ENCODE assay signal across 16 cellular contexts in genomic region chr2:179424571-179424970, GRCh38.
DNase-seq lines count a peak whose midpoint lies in the region; ATAC-seq and TF ChIP-seq lines count a peak whose summit lies in the region.
"Had no signal": no experiment of that assay in that cellular context is flagged by ENCODE, and none has a peak within 500 bp of the region (broad histone marks: within the 10 kb centered on the region; RNA-seq: fewer than 3 reads in every experiment).

No MANE protein-coding gene starts in this region.

- H3K9me3 ChIP-seq in MM.1S (replicated peaks; ENCODE audit: insufficient read depth, low read length) (no peaks in the 10 kb centered on the region), left ventricle myocardium inferior (replicated peaks) (no peaks in the 10 kb centered on the region)
- H3K9me3 ChIP-seq: HAP-1 had no signal

- no peaks in the 10 kb centered on the region for H3K27me3 ChIP-seq in GM23338 (ENCODE audit: insufficient read depth)
- H3K27me3 ChIP-seq in MM.1S (replicated peaks; ENCODE audit: insufficient read depth, low read length) = no peaks in the 10 kb centered on the region
- H3K27me3 ChIP-seq in left ventricle myocardium inferior (ENCODE audit: low read depth) = peaks cover 59% of the 10 kb centered on the region

- no peaks in the 10 kb centered on the region; the same call in 1 of the 2 replicates for H3K9me2 ChIP-seq in GM23338 (ENCODE audit: insufficient read depth)
- H3K9me2 ChIP-seq in MM.1S (replicated peaks; ENCODE audit: insufficient read depth, low read length) = no peaks in the 10 kb centered on the region

- H3K4me3 ChIP-seq in GM23338 (no peak overlapping the region), MM.1S (ENCODE audit: low read length) (no peak overlapping the region), left ventricle myocardium inferior (no peak overlapping the region)
- H3K4me3 ChIP-seq: HAP-1 had no signal

- no peaks in the 10 kb centered on the region for H3K36me3 Mint-ChIP-seq in GM23338 (ENCODE audit: low read depth)
- H3K36me3 Mint-ChIP-seq: CD14-positive monocyte; CD8-positive, alpha-beta T cell had no signal

- no peaks in the 10 kb centered on the region for H3F3A ChIP-seq in GM23338 (replicated peaks; ENCODE audit: low read depth)
- no peaks in the 10 kb centered on the region for H3F3A ChIP-seq in MM.1S (ENCODE audit: insufficient read depth, low read length)

- no peaks in the 10 kb centered on the region for H4K20me1 ChIP-seq in GM23338 (replicated peaks; ENCODE audit: insufficient read depth)
- no peaks in the 10 kb centered on the region for H4K20me1 ChIP-seq in MM.1S (ENCODE audit: insufficient read depth, low read length)

- intact Hi-C loops in left ventricle myocardium inferior (cut with micrococcal nuclease) = loop anchor here (10.0 kb wide), 1 partner anchor 320 kb away; no protein-coding TSS in a partner anchor

- no peak for DNase-seq in GM23338 (ENCODE audit: low spot score)
- peak; percentile 18 for DNase-seq in MM.1S
- DNase-seq in left ventricle myocardium inferior = no peak
- DNase-seq: CD8-positive, alpha-beta T cell; COR-L47; DMS153; DMS79 treated with DMSO at 0.1 percent for 48 hours; EL; HFFc6 had no signal

- no peak overlapping the region for H3K4me2 ChIP-seq in GM23338
- H3K4me2 ChIP-seq in MM.1S (ENCODE audit: low read depth, low read length) = peak overlapping the region; percentile 14; the same call in 1 of the 2 replicates
- H3K4me2 ChIP-seq: KMS-11 had no signal

- TF ChIP-seq CTCF in GM23338 (conservative IDR thresholded peaks at IDR 0.05; ENCODE audit: low read depth in 2 of 2) (no peak), MM.1S (IDR thresholded peaks at IDR 0.05; ENCODE audit: low read length) (no peak), left ventricle myocardium inferior (IDR thresholded peaks at IDR 0.05; ENCODE audit: borderline replicate concordance) (no peak)

- peaks cover 20% of the 10 kb centered on the region for H3K4me1 ChIP-seq in GM23338 (ENCODE audit: insufficient read depth)
- peaks cover 6% of the 10 kb centered on the region; the same call in 1 of the 2 replicates for H3K4me1 ChIP-seq in MM.1S (ENCODE audit: low read length)
- H3K4me1 ChIP-seq in left ventricle myocardium inferior = no peaks in the 10 kb centered on the region
- H3K4me1 ChIP-seq: HAP-1 had no signal

- H3K79me2 ChIP-seq in GM23338 (replicated peaks; ENCODE audit: insufficient read depth) (no peaks in the 10 kb centered on the region), MM.1S (ENCODE audit: low read length) (no peaks in the 10 kb centered on the region)

- no peak overlapping the region for H3K27ac Mint-ChIP-seq in GM23338
- H3K27ac Mint-ChIP-seq: CD14-positive monocyte; CD8-positive, alpha-beta T cell; HFFc6 had no signal

- no peaks in the 10 kb centered on the region for H3K9me3 Mint-ChIP-seq in GM23338
- H3K9me3 Mint-ChIP-seq: CD8-positive, alpha-beta T cell; HFFc6 had no signal

- peak overlapping the region; percentile 17; the same call in 1 of the 2 replicates for H2AFZ ChIP-seq in GM23338
- no peak overlapping the region for H2AFZ ChIP-seq in MM.1S (ENCODE audit: low read length)

- no peaks in the 10 kb centered on the region for H3K36me3 ChIP-seq in GM23338 (ENCODE audit: insufficient read depth)
- H3K36me3 ChIP-seq in MM.1S (replicated peaks; ENCODE audit: insufficient read depth, low read length) = no peaks in the 10 kb centered on the region
- no peaks in the 10 kb centered on the region for H3K36me3 ChIP-seq in left ventricle myocardium inferior
- H3K36me3 ChIP-seq: HAP-1 had no signal

- no peak overlapping the region for H3K9ac ChIP-seq in MM.1S (ENCODE audit: low read length)
- H3K9ac ChIP-seq: KMS-11 had no signal

- H3K27me3 Mint-ChIP-seq in GM23338 (ENCODE audit: insufficient read depth, low read depth, poor library complexity) = peaks cover 2% of the 10 kb centered on the region

- peaks cover 18% of the 10 kb centered on the region for H3K4me1 Mint-ChIP-seq in GM23338

- H3K4me3 Mint-ChIP-seq in GM23338 = no peak overlapping the region
- H3K4me3 Mint-ChIP-seq: CD14-positive monocyte; CD8-positive, alpha-beta T cell; HFFc6 had no signal

- ATAC-seq in GM19351 (IDR thresholded peaks at IDR 0.05; ENCODE audit: unreplicated experiment) (peak; percentile 51), GM23338 (no peak), HG03457 (IDR thresholded peaks at IDR 0.05; ENCODE audit: unreplicated experiment) (no peak), GM18858 (IDR thresholded peaks at IDR 0.05; ENCODE audit: unreplicated experiment) (no peak), GM21529 (IDR thresholded peaks at IDR 0.05; ENCODE audit: unreplicated experiment) (no peak)
- ATAC-seq: CD8-positive, alpha-beta T cell had no signal

- H3K27ac ChIP-seq in GM23338 (ENCODE audit: low read depth) (no peak overlapping the region), MM.1S (ENCODE audit: low read length) (no peak overlapping the region), left ventricle myocardium inferior (replicated peaks) (no peak overlapping the region)
- H3K27ac ChIP-seq: KMS-11 had no signal

TF ChIP-seq in GM23338, 12 proteins besides CTCF, POLR2A, EP300 and RAD21 (continues in another document):
- TF ChIP-seq, protein P1, sequence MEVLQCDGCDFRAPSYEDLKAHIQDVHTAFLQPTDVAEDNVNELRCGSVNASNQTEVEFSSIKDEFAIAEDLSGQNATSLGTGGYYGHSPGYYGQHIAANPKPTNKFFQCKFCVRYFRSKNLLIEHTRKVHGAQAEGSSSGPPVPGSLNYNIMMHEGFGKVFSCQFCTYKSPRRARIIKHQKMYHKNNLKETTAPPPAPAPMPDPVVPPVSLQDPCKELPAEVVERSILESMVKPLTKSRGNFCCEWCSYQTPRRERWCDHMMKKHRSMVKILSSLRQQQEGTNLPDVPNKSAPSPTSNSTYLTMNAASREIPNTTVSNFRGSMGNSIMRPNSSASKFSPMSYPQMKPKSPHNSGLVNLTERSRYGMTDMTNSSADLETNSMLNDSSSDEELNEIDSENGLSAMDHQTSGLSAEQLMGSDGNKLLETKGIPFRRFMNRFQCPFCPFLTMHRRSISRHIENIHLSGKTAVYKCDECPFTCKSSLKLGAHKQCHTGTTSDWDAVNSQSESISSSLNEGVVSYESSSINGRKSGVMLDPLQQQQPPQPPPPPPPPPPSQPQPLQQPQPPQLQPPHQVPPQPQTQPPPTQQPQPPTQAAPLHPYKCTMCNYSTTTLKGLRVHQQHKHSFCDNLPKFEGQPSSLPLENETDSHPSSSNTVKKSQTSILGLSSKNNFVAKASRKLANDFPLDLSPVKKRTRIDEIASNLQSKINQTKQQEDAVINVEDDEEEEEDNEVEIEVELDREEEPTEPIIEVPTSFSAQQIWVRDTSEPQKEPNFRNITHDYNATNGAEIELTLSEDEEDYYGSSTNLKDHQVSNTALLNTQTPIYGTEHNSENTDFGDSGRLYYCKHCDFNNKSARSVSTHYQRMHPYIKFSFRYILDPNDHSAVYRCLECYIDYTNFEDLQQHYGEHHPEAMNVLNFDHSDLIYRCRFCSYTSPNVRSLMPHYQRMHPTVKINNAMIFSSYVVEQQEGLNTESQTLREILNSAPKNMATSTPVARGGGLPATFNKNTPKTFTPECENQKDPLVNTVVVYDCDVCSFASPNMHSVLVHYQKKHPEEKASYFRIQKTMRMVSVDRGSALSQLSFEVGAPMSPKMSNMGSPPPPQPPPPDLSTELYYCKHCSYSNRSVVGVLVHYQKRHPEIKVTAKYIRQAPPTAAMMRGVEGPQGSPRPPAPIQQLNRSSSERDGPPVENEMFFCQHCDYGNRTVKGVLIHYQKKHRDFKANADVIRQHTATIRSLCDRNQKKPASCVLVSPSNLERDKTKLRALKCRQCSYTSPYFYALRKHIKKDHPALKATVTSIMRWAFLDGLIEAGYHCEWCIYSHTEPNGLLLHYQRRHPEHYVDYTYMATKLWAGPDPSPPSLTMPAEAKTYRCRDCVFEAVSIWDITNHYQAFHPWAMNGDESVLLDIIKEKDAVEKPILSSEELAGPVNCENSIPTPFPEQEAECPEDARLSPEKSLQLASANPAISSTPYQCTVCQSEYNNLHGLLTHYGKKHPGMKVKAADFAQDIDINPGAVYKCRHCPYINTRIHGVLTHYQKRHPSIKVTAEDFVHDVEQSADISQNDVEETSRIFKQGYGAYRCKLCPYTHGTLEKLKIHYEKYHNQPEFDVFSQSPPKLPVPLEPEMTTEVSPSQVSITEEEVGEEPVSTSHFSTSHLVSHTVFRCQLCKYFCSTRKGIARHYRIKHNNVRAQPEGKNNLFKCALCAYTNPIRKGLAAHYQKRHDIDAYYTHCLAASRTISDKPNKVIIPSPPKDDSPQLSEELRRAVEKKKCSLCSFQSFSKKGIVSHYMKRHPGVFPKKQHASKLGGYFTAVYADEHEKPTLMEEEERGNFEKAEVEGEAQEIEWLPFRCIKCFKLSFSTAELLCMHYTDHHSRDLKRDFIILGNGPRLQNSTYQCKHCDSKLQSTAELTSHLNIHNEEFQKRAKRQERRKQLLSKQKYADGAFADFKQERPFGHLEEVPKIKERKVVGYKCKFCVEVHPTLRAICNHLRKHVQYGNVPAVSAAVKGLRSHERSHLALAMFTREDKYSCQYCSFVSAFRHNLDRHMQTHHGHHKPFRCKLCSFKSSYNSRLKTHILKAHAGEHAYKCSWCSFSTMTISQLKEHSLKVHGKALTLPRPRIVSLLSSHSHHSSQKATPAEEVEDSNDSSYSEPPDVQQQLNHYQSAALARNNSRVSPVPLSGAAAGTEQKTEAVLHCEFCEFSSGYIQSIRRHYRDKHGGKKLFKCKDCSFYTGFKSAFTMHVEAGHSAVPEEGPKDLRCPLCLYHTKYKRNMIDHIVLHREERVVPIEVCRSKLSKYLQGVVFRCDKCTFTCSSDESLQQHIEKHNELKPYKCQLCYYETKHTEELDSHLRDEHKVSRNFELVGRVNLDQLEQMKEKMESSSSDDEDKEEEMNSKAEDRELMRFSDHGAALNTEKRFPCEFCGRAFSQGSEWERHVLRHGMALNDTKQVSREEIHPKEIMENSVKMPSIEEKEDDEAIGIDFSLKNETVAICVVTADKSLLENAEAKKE (CRISPR knock-in tag; IDR thresholded peaks at IDR 0.05) = no peak
- TF ChIP-seq JUNB (IDR thresholded peaks at IDR 0.05; ENCODE audit: unreplicated experiment) (no peak), ZNF114 (CRISPR knock-in tag; IDR thresholded peaks at IDR 0.05) (no peak), POLR2AphosphoS5 (IDR thresholded peaks at IDR 0.05; ENCODE audit: low read depth) (no peak), CREB1 (CRISPR knock-in tag; IDR thresholded peaks at IDR 0.05; ENCODE audit: low read depth) (no peak)
